16 cellular contexts compared by ENCODE assay signal in genomic region chr6:1201547-1202200, GRCh38.
DNase-seq lines count a peak whose midpoint lies in the region; TF ChIP-seq lines count a peak whose summit lies in the region.
"Had no signal": no experiment of that assay in that cellular context is flagged by ENCODE, and none has a peak within 500 bp of the region (broad histone marks: within the 10 kb centered on the region; RNA-seq: fewer than 3 reads in every experiment).

No MANE protein-coding gene starts in this region.

- no peak overlapping the region for H3K4ac ChIP-seq in trophoblast cell (ENCODE audit: low read depth, low read length)

- CTCF ChIA-PET in CD4-positive, alpha-beta memory T cell (lab: Charles Lee; ENCODE audit: partially characterized antibody) = no interaction called here

- no peak overlapping the region for H2BK120ac ChIP-seq in trophoblast cell (ENCODE audit: insufficient read depth, low read length, poor library complexity)

- H3K27ac ChIP-seq in trophoblast cell (ENCODE audit: low read depth, low read length) (no peak overlapping the region), ascending aorta (no peak overlapping the region)
- no peak overlapping the region for H3K27ac ChIP-seq in CD4-positive, alpha-beta memory T cell (ENCODE audit: low read depth, low read length)
- H3K27ac ChIP-seq: RWPE1 had no signal

- H3K9me3 ChIP-seq in trophoblast cell (ENCODE audit: insufficient read depth, low read depth, low read length) = no peaks in the 10 kb centered on the region
- H3K9me3 ChIP-seq in ascending aorta = no peaks in the 10 kb centered on the region
- no peaks in the 10 kb centered on the region for H3K9me3 ChIP-seq in CD4-positive, alpha-beta memory T cell (ENCODE audit: control insufficient read depth in 1 of 2, low read length in 2 of 2)
- H3K9me3 ChIP-seq: BE2C had no signal

- no peaks in the 10 kb centered on the region for H3K36me3 Mint-ChIP-seq in activated naive CD8-positive, alpha-beta T cell treated with anti-CD3 and anti-CD28 coated beads for 36 hours
- H3K36me3 Mint-ChIP-seq in CD4-positive, alpha-beta memory T cell = no peaks in the 10 kb centered on the region
- H3K36me3 Mint-ChIP-seq: CD8-positive, alpha-beta T cell; IgD-negative memory B cell had no signal

- H2BK5ac ChIP-seq in trophoblast cell (ENCODE audit: low read depth, low read length, poor library complexity) = no peak overlapping the region

- DNase-seq in stimulated activated CD8-positive, alpha-beta memory T cell treated with anti-CD3 and anti-CD28 coated beads, Interleukin-4, amount 100 ng/mL, for 24 hours (ENCODE audit: low read depth) = peak; percentile 12
- no peak for DNase-seq in stimulated activated CD8-positive, alpha-beta memory T cell treated with anti-CD3 and anti-CD28 coated beads, Interleukin-4, amount 100 ng/mL, for 48 hours
- DNase-seq in activated naive CD8-positive, alpha-beta T cell treated with anti-CD3 and anti-CD28 coated beads for 36 hours = peak; percentile 24
- DNase-seq in trophoblast cell = peak; percentile 36 to 65
- no peak for DNase-seq in ascending aorta (ENCODE audit: low spot score in 2 of 2)
- DNase-seq in NCI-H526 (lab: John Stamatoyannopoulos, UW) = no peak
- DNase-seq in CD4-positive, alpha-beta memory T cell = no peak
- DNase-seq: BE2C; CD8-positive, alpha-beta T cell; GOT3; NCI-H1436 treated with DMSO at 0.1 percent for 48 hours; NCI-H2227 treated with DMSO at 0.1 percent for 48 hours; NCI-H526 treated with DMSO at 0.1 percent for 48 hours; OCI-M1 had no signal

- no CpG with 5 or more reads among the region's 9 CpGs for WGBS in trophoblast cell (ENCODE audit: extremely low coverage, insufficient coverage, insufficient read length)

- TF ChIP-seq CTCF in ascending aorta (IDR thresholded peaks at IDR 0.05) = no peak

- H3K9me3 Mint-ChIP-seq in activated naive CD8-positive, alpha-beta T cell treated with anti-CD3 and anti-CD28 coated beads for 36 hours = no peaks in the 10 kb centered on the region
- H3K9me3 Mint-ChIP-seq in CD4-positive, alpha-beta memory T cell = peaks cover 0 to 4% (median 0%) of the 10 kb centered on the region in 8 donors
- H3K9me3 Mint-ChIP-seq: CD8-positive, alpha-beta T cell had no signal

- H3K4me3 ChIP-seq in trophoblast cell (ENCODE audit: low read depth, low read length) (no peak overlapping the region), ascending aorta (no peak overlapping the region)
- H3K4me3 ChIP-seq in CD4-positive, alpha-beta memory T cell (ENCODE audit: low read length in 2 of 2) = no peak overlapping the region

- no peak overlapping the region for H3K4me3 Mint-ChIP-seq in activated naive CD8-positive, alpha-beta T cell treated with anti-CD3 and anti-CD28 coated beads for 36 hours
- no peak overlapping the region for H3K4me3 Mint-ChIP-seq in CD4-positive, alpha-beta memory T cell
- H3K4me3 Mint-ChIP-seq: CD8-positive, alpha-beta T cell had no signal

- no peak overlapping the region for H3K4me2 ChIP-seq in trophoblast cell (ENCODE audit: low read length)

- no peak overlapping the region for H2BK12ac ChIP-seq in trophoblast cell (ENCODE audit: low read length)

- no peak overlapping the region for H2AK5ac ChIP-seq in trophoblast cell (ENCODE audit: low read length)

- H4K12ac ChIP-seq in trophoblast cell (ENCODE audit: low read depth, low read length) = no peak overlapping the region

- no peak overlapping the region for H4K91ac ChIP-seq in trophoblast cell (ENCODE audit: low read depth, low read length)

- peaks cover 13% of the 10 kb centered on the region for H3K4me1 Mint-ChIP-seq in activated naive CD8-positive, alpha-beta T cell treated with anti-CD3 and anti-CD28 coated beads for 36 hours
- H3K4me1 Mint-ChIP-seq in CD4-positive, alpha-beta memory T cell = peaks cover 1 to 8% (median 7%) of the 10 kb centered on the region in 4 donors

- no peak overlapping the region for H2AFZ ChIP-seq in trophoblast cell (ENCODE audit: insufficient read depth, low read length, poor library complexity)

- H3K79me2 ChIP-seq in trophoblast cell (ENCODE audit: control insufficient read depth, insufficient read depth, low read length, poor library complexity) = no peaks in the 10 kb centered on the region

- no peaks in the 10 kb centered on the region for H3K79me1 ChIP-seq in trophoblast cell (ENCODE audit: low read length)

- intact Hi-C loops in ascending aorta (cut with DNase I) = no loop called here
- intact Hi-C loops in CD4-positive, alpha-beta memory T cell (cut with micrococcal nuclease) = no loop called here

- peaks cover 26% of the 10 kb centered on the region for H3K27me3 Mint-ChIP-seq in activated naive CD8-positive, alpha-beta T cell treated with anti-CD3 and anti-CD28 coated beads for 36 hours
- H3K27me3 Mint-ChIP-seq in CD4-positive, alpha-beta memory T cell = peaks cover 3 to 11% of the 10 kb centered on the region in 2 donors

- H3K27me3 ChIP-seq in trophoblast cell (ENCODE audit: insufficient read depth, low read length) (no peaks in the 10 kb centered on the region), ascending aorta (no peaks in the 10 kb centered on the region)
- no peaks in the 10 kb centered on the region for H3K27me3 ChIP-seq in CD4-positive, alpha-beta memory T cell (ENCODE audit: insufficient read depth, low read length)

- H4K8ac ChIP-seq in trophoblast cell (ENCODE audit: low read depth, low read length) = no peak overlapping the region

- no peak overlapping the region for H3K27ac Mint-ChIP-seq in activated naive CD8-positive, alpha-beta T cell treated with anti-CD3 and anti-CD28 coated beads for 36 hours
- H3K27ac Mint-ChIP-seq in CD4-positive, alpha-beta memory T cell = no peak overlapping the region
- H3K27ac Mint-ChIP-seq: CD8-positive, alpha-beta T cell; IgD-negative memory B cell had no signal

- POLR2A ChIA-PET in CD4-positive, alpha-beta memory T cell (lab: Charles Lee; ENCODE audit: partially characterized antibody) = no interaction called here

- H3K36me3 ChIP-seq in trophoblast cell (ENCODE audit: control insufficient read depth in 1 of 2, insufficient read depth in 2 of 2, low read length in 2 of 2) = no peaks in the 10 kb centered on the region
- H3K36me3 ChIP-seq in ascending aorta = no peaks in the 10 kb centered on the region
- H3K36me3 ChIP-seq in CD4-positive, alpha-beta memory T cell (ENCODE audit: insufficient read depth, low read length) = no peaks in the 10 kb centered on the region
- H3K36me3 ChIP-seq: BE2C had no signal

- no peak overlapping the region for H3K14ac ChIP-seq in trophoblast cell (ENCODE audit: low read length)

- H3K18ac ChIP-seq in trophoblast cell (ENCODE audit: low read length) = no peak overlapping the region

- no peaks in the 10 kb centered on the region for H3K4me1 ChIP-seq in trophoblast cell (ENCODE audit: control insufficient read depth in 1 of 2, insufficient read depth in 2 of 2, low read length in 2 of 2)
- no peaks in the 10 kb centered on the region for H3K4me1 ChIP-seq in ascending aorta
- no peaks in the 10 kb centered on the region for H3K4me1 ChIP-seq in CD4-positive, alpha-beta memory T cell (ENCODE audit: insufficient read depth, low read length)
- H3K4me1 ChIP-seq: BE2C had no signal

- H3K9ac ChIP-seq in trophoblast cell (ENCODE audit: low read length) = no peak overlapping the region

- no peak overlapping the region for H3K23ac ChIP-seq in trophoblast cell (ENCODE audit: low read length)

Comparison
In these comparisons a context has a peak if more than half of its experiments do, and no peak if none do; other contexts are left out.
1. DNase-seq: peak in stimulated activated CD8-positive, alpha-beta memory T cell treated with anti-CD3 and anti-CD28 coated beads, Interleukin-4, amount 100 ng/mL, for 24 hours (single experiment), activated naive CD8-positive, alpha-beta T cell treated with anti-CD3 and anti-CD28 coated beads for 36 hours (single experiment) and trophoblast cell (2 of 2); none in stimulated activated CD8-positive, alpha-beta memory T cell treated with anti-CD3 and anti-CD28 coated beads, Interleukin-4, amount 100 ng/mL, for 48 hours (single experiment), ascending aorta (0 of 2), NCI-H526 (0 of 2) and CD4-positive, alpha-beta memory T cell (0 of 5).